In genomic region chr7:91425149-91425548, GRCh38 we compare ENCODE assay signal across 2 cellular contexts.
"Had no signal": no experiment of that assay in that cellular context is flagged by ENCODE, and none has a peak within 500 bp of the region (broad histone marks: within the 10 kb centered on the region; RNA-seq: fewer than 3 reads in every experiment).

No MANE protein-coding gene starts in this region.

- DNase-seq: HCEC 1CT, IMR-90 had no signal
